ENCODE assay signal across 1 cellular context in the genomic region with DNA sequence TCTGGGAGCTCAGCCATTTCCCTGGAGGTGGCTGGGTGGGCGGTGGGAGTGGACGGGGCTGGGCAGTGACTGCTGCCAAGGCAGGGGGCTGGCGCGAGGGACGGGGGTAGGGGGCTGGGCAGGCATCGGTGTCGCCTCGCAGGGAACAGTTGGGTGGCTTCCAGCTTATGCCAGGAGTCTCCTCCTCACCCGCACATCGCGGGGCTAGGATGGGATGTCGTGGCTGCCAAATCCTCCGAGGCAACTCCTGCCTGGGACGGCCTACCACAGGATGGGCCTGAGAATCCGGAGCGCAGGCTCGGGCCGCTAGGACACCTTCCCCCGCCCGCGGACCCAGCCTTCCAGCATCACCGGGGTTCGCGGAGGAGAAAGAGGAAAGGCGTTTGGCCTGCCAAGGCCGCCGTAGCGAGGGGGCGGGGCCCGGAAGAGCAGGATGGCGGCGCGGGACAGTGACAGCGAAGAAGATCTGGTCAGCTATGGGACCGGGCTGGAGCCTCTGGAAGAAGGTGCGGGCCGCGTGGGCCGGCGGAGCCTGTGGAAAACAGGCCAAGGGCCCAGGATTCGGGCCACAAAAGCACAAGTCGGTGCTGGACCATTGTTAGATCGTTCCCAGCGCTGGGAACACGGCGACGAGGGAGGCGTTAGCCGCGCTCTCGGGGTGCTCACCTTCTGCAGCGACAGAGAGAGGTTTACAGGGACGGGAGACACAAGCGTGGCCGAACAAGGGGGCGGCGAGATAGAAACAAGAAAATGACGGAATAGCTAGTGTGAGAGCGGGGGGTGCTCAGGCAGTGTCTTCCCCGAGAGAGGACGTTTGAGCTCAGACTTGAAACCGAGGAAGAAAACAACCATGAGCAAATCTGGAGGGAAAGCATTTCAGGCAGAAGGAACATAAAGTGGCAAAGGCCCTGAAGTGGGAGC.
TF ChIP-seq lines count a peak whose summit lies in the region.

A gene with protein sequence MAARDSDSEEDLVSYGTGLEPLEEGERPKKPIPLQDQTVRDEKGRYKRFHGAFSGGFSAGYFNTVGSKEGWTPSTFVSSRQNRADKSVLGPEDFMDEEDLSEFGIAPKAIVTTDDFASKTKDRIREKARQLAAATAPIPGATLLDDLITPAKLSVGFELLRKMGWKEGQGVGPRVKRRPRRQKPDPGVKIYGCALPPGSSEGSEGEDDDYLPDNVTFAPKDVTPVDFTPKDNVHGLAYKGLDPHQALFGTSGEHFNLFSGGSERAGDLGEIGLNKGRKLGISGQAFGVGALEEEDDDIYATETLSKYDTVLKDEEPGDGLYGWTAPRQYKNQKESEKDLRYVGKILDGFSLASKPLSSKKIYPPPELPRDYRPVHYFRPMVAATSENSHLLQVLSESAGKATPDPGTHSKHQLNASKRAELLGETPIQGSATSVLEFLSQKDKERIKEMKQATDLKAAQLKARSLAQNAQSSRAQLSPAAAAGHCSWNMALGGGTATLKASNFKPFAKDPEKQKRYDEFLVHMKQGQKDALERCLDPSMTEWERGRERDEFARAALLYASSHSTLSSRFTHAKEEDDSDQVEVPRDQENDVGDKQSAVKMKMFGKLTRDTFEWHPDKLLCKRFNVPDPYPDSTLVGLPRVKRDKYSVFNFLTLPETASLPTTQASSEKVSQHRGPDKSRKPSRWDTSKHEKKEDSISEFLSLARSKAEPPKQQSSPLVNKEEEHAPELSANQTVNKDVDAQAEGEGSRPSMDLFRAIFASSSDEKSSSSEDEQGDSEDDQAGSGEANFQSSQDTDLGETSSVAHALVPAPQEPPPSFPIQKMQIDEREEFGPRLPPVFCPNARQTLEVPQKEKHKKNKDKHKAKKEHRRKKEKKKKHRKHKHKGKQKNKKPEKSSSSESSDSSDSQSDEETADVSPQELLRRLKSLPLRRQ (plus strand): TSS at position 421 of the 921 bp plus-strand sequence. CDS start 13 bp downstream, at position 434.

TF ChIP-seq in K562, 482 proteins besides CTCF, POLR2A, EP300 and RAD21 (continued from another document and continues in another):
- TF ChIP-seq, protein P1, sequence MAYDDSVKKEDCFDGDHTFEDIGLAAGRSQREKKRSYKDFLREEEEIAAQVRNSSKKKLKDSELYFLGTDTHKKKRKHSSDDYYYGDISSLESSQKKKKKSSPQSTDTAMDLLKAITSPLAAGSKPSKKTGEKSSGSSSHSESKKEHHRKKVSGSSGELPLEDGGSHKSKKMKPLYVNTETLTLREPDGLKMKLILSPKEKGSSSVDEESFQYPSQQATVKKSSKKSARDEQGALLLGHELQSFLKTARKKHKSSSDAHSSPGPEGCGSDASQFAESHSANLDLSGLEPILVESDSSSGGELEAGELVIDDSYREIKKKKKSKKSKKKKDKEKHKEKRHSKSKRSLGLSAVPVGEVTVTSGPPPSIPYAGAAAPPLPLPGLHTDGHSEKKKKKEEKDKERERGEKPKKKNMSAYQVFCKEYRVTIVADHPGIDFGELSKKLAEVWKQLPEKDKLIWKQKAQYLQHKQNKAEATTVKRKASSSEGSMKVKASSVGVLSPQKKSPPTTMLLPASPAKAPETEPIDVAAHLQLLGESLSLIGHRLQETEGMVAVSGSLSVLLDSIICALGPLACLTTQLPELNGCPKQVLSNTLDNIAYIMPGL (CRISPR knock-in tag; IDR thresholded peaks at IDR 0.05): 0 out of 2 replicates have a peak, but pooled peaks have one; percentile 57
- TF ChIP-seq PHB (CRISPR knock-in tag; IDR thresholded peaks at IDR 0.05) (no peak), ILK (tag; IDR thresholded peaks at IDR 0.05; ENCODE audit: borderline replicate concordance, low read depth) (no peak), ZNF699 (CRISPR knock-in tag; IDR thresholded peaks at IDR 0.05; ENCODE audit: insufficient replicate concordance) (no peak), FOXM1 (IDR thresholded peaks at IDR 0.05; ENCODE audit: low read depth) (no peak), FOXM1 (CRISPR knock-in tag; IDR thresholded peaks at IDR 0.05; ENCODE audit: low read depth) (no peak), TAF9B (IDR thresholded peaks at IDR 0.05; ENCODE audit: partially characterized antibody) (peak; percentile 81), EWSR1 (IDR thresholded peaks at IDR 0.05; ENCODE audit: borderline replicate concordance, low read depth, partially characterized antibody) (no peak), ZFP30 (CRISPR knock-in tag; IDR thresholded peaks at IDR 0.05; ENCODE audit: borderline replicate concordance) (no peak), RFX5 (IDR thresholded peaks at IDR 0.05; ENCODE audit: low read depth, low read length) (no peak), BACH1 (tag; IDR thresholded peaks at IDR 0.05) (no peak), CCAR2 (IDR thresholded peaks at IDR 0.05; ENCODE audit: low read depth, low read length) (no peak), ZNF77 (CRISPR knock-in tag; IDR thresholded peaks at IDR 0.05) (no peak), ZNF584 (CRISPR knock-in tag; IDR thresholded peaks at IDR 0.05; ENCODE audit: low read depth) (no peak), PHB2 (IDR thresholded peaks at IDR 0.05; ENCODE audit: low read depth) (no peak), ZNF3 (CRISPR knock-in tag; IDR thresholded peaks at IDR 0.05) (no peak), ZBTB5 (IDR thresholded peaks at IDR 0.05) (no peak), HMBOX1 (IDR thresholded peaks at IDR 0.05) (no peak), PHF8 (IDR thresholded peaks at IDR 0.05; ENCODE audit: borderline replicate concordance, low read length) (peak; percentile 92), TFAP4 (CRISPR knock-in tag; IDR thresholded peaks at IDR 0.05; ENCODE audit: borderline replicate concordance) (peak; percentile 74; the same call in 1 of the 2 replicates), EZH2 (IDR thresholded peaks at IDR 0.05; ENCODE audit: borderline replicate concordance, low read depth, low read length) (no peak), ZNF124 (CRISPR knock-in tag; IDR thresholded peaks at IDR 0.05) (no peak), RNF2 (IDR thresholded peaks at IDR 0.05) (0 out of 2 replicates have a peak, but pooled peaks have one; percentile 50), ZBTB49 (CRISPR knock-in tag; IDR thresholded peaks at IDR 0.05; ENCODE audit: borderline replicate concordance) (no peak)
- TF ChIP-seq, protein P2, sequence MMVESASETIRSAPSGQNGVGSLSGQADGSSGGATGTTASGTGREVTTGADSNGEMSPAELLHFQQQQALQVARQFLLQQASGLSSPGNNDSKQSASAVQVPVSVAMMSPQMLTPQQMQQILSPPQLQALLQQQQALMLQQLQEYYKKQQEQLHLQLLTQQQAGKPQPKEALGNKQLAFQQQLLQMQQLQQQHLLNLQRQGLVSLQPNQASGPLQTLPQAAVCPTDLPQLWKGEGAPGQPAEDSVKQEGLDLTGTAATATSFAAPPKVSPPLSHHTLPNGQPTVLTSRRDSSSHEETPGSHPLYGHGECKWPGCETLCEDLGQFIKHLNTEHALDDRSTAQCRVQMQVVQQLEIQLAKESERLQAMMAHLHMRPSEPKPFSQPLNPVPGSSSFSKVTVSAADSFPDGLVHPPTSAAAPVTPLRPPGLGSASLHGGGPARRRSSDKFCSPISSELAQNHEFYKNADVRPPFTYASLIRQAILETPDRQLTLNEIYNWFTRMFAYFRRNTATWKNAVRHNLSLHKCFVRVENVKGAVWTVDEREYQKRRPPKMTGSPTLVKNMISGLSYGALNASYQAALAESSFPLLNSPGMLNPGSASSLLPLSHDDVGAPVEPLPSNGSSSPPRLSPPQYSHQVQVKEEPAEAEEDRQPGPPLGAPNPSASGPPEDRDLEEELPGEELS (CRISPR knock-in tag; IDR thresholded peaks at IDR 0.05; ENCODE audit: borderline replicate concordance): no peak
- TF ChIP-seq, protein P3, sequence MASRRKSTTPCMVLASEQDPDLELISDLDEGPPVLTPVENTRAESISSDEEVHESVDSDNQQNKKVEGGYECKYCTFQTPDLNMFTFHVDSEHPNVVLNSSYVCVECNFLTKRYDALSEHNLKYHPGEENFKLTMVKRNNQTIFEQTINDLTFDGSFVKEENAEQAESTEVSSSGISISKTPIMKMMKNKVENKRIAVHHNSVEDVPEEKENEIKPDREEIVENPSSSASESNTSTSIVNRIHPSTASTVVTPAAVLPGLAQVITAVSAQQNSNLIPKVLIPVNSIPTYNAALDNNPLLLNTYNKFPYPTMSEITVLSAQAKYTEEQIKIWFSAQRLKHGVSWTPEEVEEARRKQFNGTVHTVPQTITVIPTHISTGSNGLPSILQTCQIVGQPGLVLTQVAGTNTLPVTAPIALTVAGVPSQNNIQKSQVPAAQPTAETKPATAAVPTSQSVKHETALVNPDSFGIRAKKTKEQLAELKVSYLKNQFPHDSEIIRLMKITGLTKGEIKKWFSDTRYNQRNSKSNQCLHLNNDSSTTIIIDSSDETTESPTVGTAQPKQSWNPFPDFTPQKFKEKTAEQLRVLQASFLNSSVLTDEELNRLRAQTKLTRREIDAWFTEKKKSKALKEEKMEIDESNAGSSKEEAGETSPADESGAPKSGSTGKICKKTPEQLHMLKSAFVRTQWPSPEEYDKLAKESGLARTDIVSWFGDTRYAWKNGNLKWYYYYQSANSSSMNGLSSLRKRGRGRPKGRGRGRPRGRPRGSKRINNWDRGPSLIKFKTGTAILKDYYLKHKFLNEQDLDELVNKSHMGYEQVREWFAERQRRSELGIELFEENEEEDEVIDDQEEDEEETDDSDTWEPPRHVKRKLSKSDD (conservative IDR thresholded peaks at IDR 0.05; ENCODE audit: low read length): no peak
- TF ChIP-seq, protein P4, sequence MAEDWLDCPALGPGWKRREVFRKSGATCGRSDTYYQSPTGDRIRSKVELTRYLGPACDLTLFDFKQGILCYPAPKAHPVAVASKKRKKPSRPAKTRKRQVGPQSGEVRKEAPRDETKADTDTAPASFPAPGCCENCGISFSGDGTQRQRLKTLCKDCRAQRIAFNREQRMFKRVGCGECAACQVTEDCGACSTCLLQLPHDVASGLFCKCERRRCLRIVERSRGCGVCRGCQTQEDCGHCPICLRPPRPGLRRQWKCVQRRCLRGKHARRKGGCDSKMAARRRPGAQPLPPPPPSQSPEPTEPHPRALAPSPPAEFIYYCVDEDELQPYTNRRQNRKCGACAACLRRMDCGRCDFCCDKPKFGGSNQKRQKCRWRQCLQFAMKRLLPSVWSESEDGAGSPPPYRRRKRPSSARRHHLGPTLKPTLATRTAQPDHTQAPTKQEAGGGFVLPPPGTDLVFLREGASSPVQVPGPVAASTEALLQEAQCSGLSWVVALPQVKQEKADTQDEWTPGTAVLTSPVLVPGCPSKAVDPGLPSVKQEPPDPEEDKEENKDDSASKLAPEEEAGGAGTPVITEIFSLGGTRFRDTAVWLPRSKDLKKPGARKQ (CRISPR knock-in tag; IDR thresholded peaks at IDR 0.05): no peak
